Comparison of ENCODE assay signal across 1 cellular context in the genomic region with DNA sequence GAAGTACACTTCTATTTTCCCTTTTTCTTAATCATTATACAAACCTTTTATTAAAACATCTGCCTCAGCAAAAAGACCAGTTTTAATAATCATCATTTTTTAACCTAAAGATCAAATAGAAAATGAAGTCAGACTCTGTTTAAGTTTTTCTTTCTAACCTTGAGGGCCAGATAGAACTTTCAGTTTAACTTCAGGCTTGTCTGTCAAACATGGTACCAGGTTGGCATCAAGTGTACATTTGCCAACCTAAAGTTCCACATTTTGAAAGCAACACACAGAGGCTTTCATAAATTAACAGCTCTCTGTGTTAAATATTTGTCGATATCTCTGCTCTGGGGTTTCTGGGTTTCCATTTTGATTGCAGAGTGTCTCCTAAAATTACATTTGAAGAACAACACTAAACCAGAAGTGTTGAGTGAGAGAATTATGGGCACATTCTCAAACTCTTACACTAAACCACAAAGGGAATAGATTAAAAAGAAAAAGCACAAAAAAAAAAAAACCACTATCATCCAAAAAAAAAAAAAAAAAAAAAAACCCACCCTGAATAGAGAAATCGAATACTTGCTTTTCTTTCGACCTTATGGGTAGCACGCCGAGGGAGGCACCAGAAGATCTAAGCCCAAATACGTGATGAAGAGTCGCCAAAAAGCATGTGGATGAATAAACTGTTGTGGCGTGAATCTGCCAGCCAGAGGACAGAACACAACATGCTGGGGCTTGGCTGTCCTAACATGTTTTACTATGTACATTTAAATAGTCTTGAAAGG.
TF ChIP-seq lines count a peak whose summit lies in the region.

No MANE protein-coding gene starts in this region.

TF ChIP-seq in SK-N-SH treated with all-trans-retinoic acid at 6 μM for 48 hours, 23 proteins besides CTCF, POLR2A, EP300 and RAD21 (continued from another document):
- TF ChIP-seq ZNF565 (CRISPR knock-in tag; conservative IDR thresholded peaks at IDR 0.05; ENCODE audit: low read depth) (no peak), BACH2 (CRISPR knock-in tag; IDR thresholded peaks at IDR 0.05; ENCODE audit: borderline replicate concordance) (no peak), ZNF70 (CRISPR knock-in tag; IDR thresholded peaks at IDR 0.05) (no peak), ZNF8 (CRISPR knock-in tag; IDR thresholded peaks at IDR 0.05) (no peak), GLIS3 (CRISPR knock-in tag; IDR thresholded peaks at IDR 0.05) (no peak)
- TF ChIP-seq, protein P1, sequence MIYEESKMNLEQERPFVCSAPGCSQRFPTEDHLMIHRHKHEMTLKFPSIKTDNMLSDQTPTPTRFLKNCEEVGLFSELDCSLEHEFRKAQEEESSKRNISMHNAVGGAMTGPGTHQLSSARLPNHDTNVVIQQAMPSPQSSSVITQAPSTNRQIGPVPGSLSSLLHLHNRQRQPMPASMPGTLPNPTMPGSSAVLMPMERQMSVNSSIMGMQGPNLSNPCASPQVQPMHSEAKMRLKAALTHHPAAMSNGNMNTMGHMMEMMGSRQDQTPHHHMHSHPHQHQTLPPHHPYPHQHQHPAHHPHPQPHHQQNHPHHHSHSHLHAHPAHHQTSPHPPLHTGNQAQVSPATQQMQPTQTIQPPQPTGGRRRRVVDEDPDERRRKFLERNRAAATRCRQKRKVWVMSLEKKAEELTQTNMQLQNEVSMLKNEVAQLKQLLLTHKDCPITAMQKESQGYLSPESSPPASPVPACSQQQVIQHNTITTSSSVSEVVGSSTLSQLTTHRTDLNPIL (CRISPR knock-in tag; IDR thresholded peaks at IDR 0.05; ENCODE audit: low read depth): no peak
TF ChIP-seq in SK-N-SH treated with all-trans-retinoic acid at 6 μM for 48 hours: peak in this region for 0.
